In genomic region chr21:42593007-42593814, GRCh38 we compare ENCODE assay signal across 8 cellular contexts.
DNase-seq lines count a peak whose midpoint lies in the region; ATAC-seq and TF ChIP-seq lines count a peak whose summit lies in the region.

No MANE protein-coding gene starts in this region.

- DNase-seq in CD1c-positive myeloid dendritic cell (ENCODE audit: extremely low spot score) (peak; percentile 58), HT1080 (ENCODE audit: low read depth) (peak; percentile 32), OCI-LY7 (ENCODE audit: low spot score) (peak; percentile 80), fibroblast of the aortic adventitia (ENCODE audit: low read depth) (peak; percentile 28), stromal cell of bone marrow (ENCODE audit: low read depth) (peak; percentile 22)
- peak; percentile 80 to 82 for DNase-seq in activated T-cell treated with anti-CD3 and anti-CD28 coated beads, Interleukin-2, amount 50 U/mL, for 48 hours

- ATAC-seq in GM18870 (IDR thresholded peaks at IDR 0.05; ENCODE audit: unreplicated experiment), result no peak

- H3K27ac ChIP-seq in OCI-LY7 (ENCODE audit: low read depth, low read length, poor library complexity, severe bottlenecking), result no peak overlapping the region

- no peaks in the 10 kb centered on the region for H3K79me2 ChIP-seq in OCI-LY7 (ENCODE audit: insufficient read depth, low read depth, low read length)

- no peaks in the 10 kb centered on the region for H4K20me1 ChIP-seq in OCI-LY7 (ENCODE audit: insufficient read depth, low read length)

- peak; percentile 90 for TF ChIP-seq CTCF in OCI-LY7 (conservative IDR thresholded peaks at IDR 0.05; ENCODE audit: low read length)
- TF ChIP-seq CTCF in fibroblast of the aortic adventitia (IDR thresholded peaks at IDR 0.05; ENCODE audit: insufficient read depth, low read length), result peak; percentile 69

- BruUV-seq in OCI-LY7 (replicated peaks; lab: Mats Ljungman, UMichigan), result no TSS peak

- POLR2A ChIA-PET in OCI-LY7 (lab: Charles Lee), result no interaction called here

- H3K27me3 ChIP-seq in neuron (ENCODE audit: insufficient read depth, low read length), result no peaks in the 10 kb centered on the region

- peaks cover 23% of the 10 kb centered on the region for H3K4me1 ChIP-seq in OCI-LY7 (ENCODE audit: insufficient read depth, low read length, poor library complexity, severe bottlenecking)
- no peaks in the 10 kb centered on the region for H3K4me1 ChIP-seq in neuron (ENCODE audit: insufficient read depth, low read length)

- peak overlapping the region; percentile 37; the same call in 1 of the 2 replicates for H3K4me2 ChIP-seq in OCI-LY7 (ENCODE audit: low read length)

- H3K36me3 ChIP-seq in OCI-LY7 (ENCODE audit: insufficient read depth, low read length) (no peaks in the 10 kb centered on the region), neuron (ENCODE audit: insufficient read depth, low read length) (no peaks in the 10 kb centered on the region)

- H3K4me3 ChIP-seq in OCI-LY7 (ENCODE audit: low read depth, low read length, poor library complexity, severe bottlenecking) (no peak overlapping the region), fibroblast of the aortic adventitia (ENCODE audit: low read depth, low read length) (no peak overlapping the region), neuron (ENCODE audit: low read length) (no peak overlapping the region)

- CTCF ChIA-PET in OCI-LY7 (lab: Charles Lee; ENCODE audit: unreplicated experiment), result interaction anchor here (0.6 to 1.0 kb wide), 2 partner anchors 9 to 409 kb away, joined by 4 to 6 read pairs; no protein-coding TSS in a partner anchor

- H2AFZ ChIP-seq in OCI-LY7 (ENCODE audit: low read length), result peak overlapping the region; percentile 36; the same call in 1 of the 2 replicates
- peak overlapping the region; percentile 30 for H2AFZ ChIP-seq in neuron (ENCODE audit: low read depth, low read length)

- H3K9me2 ChIP-seq in OCI-LY7 (ENCODE audit: insufficient read depth, low read length), result no peaks in the 10 kb centered on the region

- intact Hi-C loops in OCI-LY7 (cut with micrococcal nuclease; ENCODE audit: unreplicated experiment), result loop anchor here (5.0 to 10.0 kb wide), 4 partner anchors 64 to 239 kb away; no protein-coding TSS in a partner anchor

- H3K9me3 ChIP-seq in OCI-LY7 (ENCODE audit: low read length) (no peaks in the 10 kb centered on the region), neuron (ENCODE audit: low read length) (peaks cover 6% of the 10 kb centered on the region)

Comparison
In these comparisons a context has a peak if more than half of its experiments do, and no peak if none do; other contexts are left out.
1. DNase-seq: peak in every context shown above with its lines; median percentile 81 in activated T-cell treated with anti-CD3 and anti-CD28 coated beads, Interleukin-2, amount 50 U/mL, for 48 hours; 80 in OCI-LY7; 58 in CD1c-positive myeloid dendritic cell; 32 in HT1080; 28 in fibroblast of the aortic adventitia; 22 in stromal cell of bone marrow.